Comparison of ENCODE assay signal across 8 cellular contexts in the genomic region with DNA sequence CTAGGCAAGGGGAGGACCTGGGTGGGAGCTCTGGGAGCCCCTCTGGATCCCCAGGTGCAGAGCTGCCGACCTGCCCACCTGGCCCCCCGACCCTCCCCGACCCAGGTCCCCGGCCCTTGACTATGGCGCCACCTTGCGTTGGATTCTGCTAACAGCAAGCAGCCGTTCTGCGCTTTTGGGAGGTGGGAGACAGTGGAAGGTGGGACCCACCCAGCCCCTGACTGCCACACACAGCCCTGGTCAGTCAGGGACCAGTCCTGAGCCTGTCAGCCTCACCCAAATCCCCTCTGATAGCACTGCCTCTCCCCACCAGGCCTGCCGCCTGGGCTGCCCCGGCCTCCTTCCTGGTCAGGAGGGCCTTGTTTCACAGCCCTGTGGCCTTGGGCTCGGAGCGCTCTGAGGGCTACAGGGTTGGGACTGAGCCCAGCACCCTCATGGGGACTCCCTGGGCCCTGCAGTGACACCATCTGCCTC.
DNase-seq lines count a peak whose midpoint lies in the region; ATAC-seq, FAIRE-seq and TF ChIP-seq lines count a peak whose summit lies in the region.

No MANE protein-coding gene starts in this region.

- peaks cover 8% of the 10 kb centered on the region for H3K4me1 Mint-ChIP-seq in nephron progenitor cell

- no peak for ATAC-seq in PC-3

- H3K9me3 Mint-ChIP-seq in nephron progenitor cell: no peaks in the 10 kb centered on the region

- CTCF ChIA-PET in GM10248 (lab: Yijun Ruan, JAX): interaction anchor here (0.9 to 1.4 kb wide), 5 partner anchors 16 to 240 kb away, joined by 3 to 6 read pairs (median 3); no protein-coding TSS in a partner anchor
- CTCF ChIA-PET in PC-3 (lab: Charles Lee): no interaction called here
- CTCF ChIA-PET in mammary epithelial cell (lab: Charles Lee; ENCODE audit: low non-redundant PET): no interaction called here

- H3K27me3 Mint-ChIP-seq in nephron progenitor cell (ENCODE audit: low read depth, poor library complexity): peaks cover 4% of the 10 kb centered on the region

- no peak overlapping the region for H3K4me3 Mint-ChIP-seq in nephron progenitor cell

- H3K27ac Mint-ChIP-seq in nephron progenitor cell: no peak overlapping the region

- H3K27me3 ChIP-seq in PC-3 (ENCODE audit: low read length): no peaks in the 10 kb centered on the region
- H3K27me3 ChIP-seq in mammary epithelial cell (ENCODE audit: insufficient read depth, low read length): no peaks in the 10 kb centered on the region

- H3K27ac ChIP-seq in PC-3 (ENCODE audit: low read length): no peak overlapping the region
- H3K27ac ChIP-seq in mammary epithelial cell (ENCODE audit: insufficient read depth, low read depth, low read length): no peak overlapping the region

- H3K9ac ChIP-seq in PC-3 (ENCODE audit: low read length) (no peak overlapping the region), mammary epithelial cell (ENCODE audit: insufficient read depth, low read length) (no peak overlapping the region)

- H4K20me1 ChIP-seq in PC-3 (ENCODE audit: low read length) (no peaks in the 10 kb centered on the region), mammary epithelial cell (ENCODE audit: insufficient read depth, low read length) (no peaks in the 10 kb centered on the region)

- H3K4me2 ChIP-seq in PC-3 (ENCODE audit: low read length) (no peak overlapping the region), mammary epithelial cell (ENCODE audit: insufficient read depth, low read depth, low read length) (no peak overlapping the region)

- POLR2A ChIA-PET in GM10248 (lab: Yijun Ruan, JAX): no interaction called here
- POLR2A ChIA-PET in PC-3 (lab: Charles Lee; ENCODE audit: unreplicated experiment): no interaction called here

- FAIRE-seq in RCC 7860 (lab: Jason Lieb, UNC): no peak

- H2AFZ ChIP-seq in PC-3 (ENCODE audit: low read length): no peak overlapping the region
- no peak overlapping the region for H2AFZ ChIP-seq in mammary epithelial cell (ENCODE audit: low read depth, low read length)

- intact Hi-C loops in PC-3 (cut with micrococcal nuclease) (no loop called here), mammary epithelial cell (cut with micrococcal nuclease) (loop anchor here (1.0 to 2.0 kb wide), 2 partner anchors 236 to 459 kb away; no protein-coding TSS in a partner anchor)

- H3K36me3 ChIP-seq in PC-3 (ENCODE audit: low read depth, low read length) (no peaks in the 10 kb centered on the region), mammary epithelial cell (ENCODE audit: insufficient read depth, low read length) (no peaks in the 10 kb centered on the region)

- H3K36me3 Mint-ChIP-seq in nephron progenitor cell (ENCODE audit: low read depth): no peaks in the 10 kb centered on the region

- in situ Hi-C loops in mammary epithelial cell (cut with MboI; ENCODE audit: low sequenced_read_pairs in 2 of 2): loop anchor here in 1 of 2 donors (10.0 kb wide), 1 partner anchor 239 kb away; no protein-coding TSS in a partner anchor

- no peaks in the 10 kb centered on the region for H3K4me1 ChIP-seq in PC-3 (ENCODE audit: insufficient read depth, low read length)
- no peaks in the 10 kb centered on the region for H3K4me1 ChIP-seq in mammary epithelial cell (ENCODE audit: insufficient read depth, low read length)

- H3K79me2 ChIP-seq in PC-3 (ENCODE audit: low read length): no peaks in the 10 kb centered on the region
- no peaks in the 10 kb centered on the region for H3K79me2 ChIP-seq in mammary epithelial cell (ENCODE audit: insufficient read depth, low read length)

- BruUV-seq in PC-3 (replicated peaks; lab: Mats Ljungman, UMichigan) (no TSS peak), mammary epithelial cell (replicated peaks; lab: Mats Ljungman, UMichigan) (no TSS peak)

- H3K9me3 ChIP-seq in PC-3 (ENCODE audit: low read length) (no peaks in the 10 kb centered on the region), mammary epithelial cell (replicated peaks; ENCODE audit: insufficient read depth, low read length) (no peaks in the 10 kb centered on the region)

- 69% methylated on average over 4 of the region's 12 CpGs for WGBS in mammary epithelial cell (ENCODE audit: low coverage, missing lambda C conversion rate)

- no peak overlapping the region for H3K4me3 ChIP-seq in PC-3 (ENCODE audit: low read length)
- H3K4me3 ChIP-seq in mammary epithelial cell (replicated peaks in 1 of 3; ENCODE audit: insufficient read depth in 1 of 3, low read depth in 2 of 3, low read length in 3 of 3): no peak overlapping the region

- H3F3A ChIP-seq in PC-3 (ENCODE audit: low read length, unreplicated experiment): no peaks in the 10 kb centered on the region

- DNase-seq in GM10248 (ENCODE audit: extremely low spot score) (no peak), PC-3 (no peak), mammary epithelial cell (no peak), nephron progenitor cell (peak; percentile 82), LoVo (ENCODE audit: low spot score) (no peak), NCI-H1694 treated with DMSO at 0.1 percent for 48 hours (lab: John Stamatoyannopoulos, UW) (no peak), RCC 7860 (ENCODE audit: low spot score) (no peak), NCI-H1105 (lab: John Stamatoyannopoulos, UW) (no peak)

- TF ChIP-seq CTCF in GM10248 (IDR thresholded peaks at IDR 0.05; ENCODE audit: control extremely low read depth, extremely low read depth, low read depth, missing control alignments): peak; percentile 63
- TF ChIP-seq CTCF in PC-3 (conservative IDR thresholded peaks at IDR 0.05; ENCODE audit: low read depth, low read length): peak; percentile 71
- TF ChIP-seq CTCF in mammary epithelial cell (conservative IDR thresholded peaks at IDR 0.05 in 1 of 2, IDR thresholded peaks at IDR 0.05 in 1 of 2; ENCODE audit: extremely low read depth in 1 of 2, insufficient read depth in 1 of 2, low read depth in 1 of 2, low read length in 2 of 2): peak; percentile 44 to 67
- TF ChIP-seq CTCF in nephron progenitor cell (IDR thresholded peaks at IDR 0.05): peak; percentile 88

- H3K9me2 ChIP-seq in PC-3 (replicated peaks; ENCODE audit: low read length): no peaks in the 10 kb centered on the region

- dilution Hi-C loops in mammary epithelial cell (cut with HindIII; ENCODE audit: low sequenced_read_pairs): loop anchor here (5.0 kb wide), 1 partner anchor 34 kb away; no protein-coding TSS in a partner anchor
